ENCODE assay signal across 33 cellular contexts in the genomic region with DNA sequence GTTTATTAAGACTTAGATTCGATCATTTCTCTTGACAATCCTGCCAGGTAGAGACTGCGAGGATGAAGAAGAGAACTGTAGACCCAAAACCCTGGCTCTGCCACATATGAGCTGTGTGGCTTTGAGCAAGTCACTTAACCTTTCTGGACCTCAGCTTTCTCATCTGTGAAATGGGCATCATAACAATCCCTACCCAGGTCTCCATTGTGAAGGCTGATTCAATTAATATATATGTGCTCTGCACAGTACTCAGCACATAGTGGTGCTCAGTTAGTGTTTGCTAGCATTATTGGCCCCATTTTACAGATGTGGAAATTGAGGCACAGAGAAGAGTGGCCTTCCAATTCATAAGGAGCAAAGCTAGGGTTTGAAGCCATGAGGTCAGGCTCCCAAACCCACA. TPM values are rescaled to one million over a fixed set of nuclear protein-coding genes. Genes with fewer than 3 reads are reported as not detected.
"Had no signal": no experiment of that assay in that cellular context is flagged by ENCODE, and none has a peak within 500 bp of the region (broad histone marks: within the 10 kb centered on the region; RNA-seq: fewer than 3 reads in every experiment).

No MANE protein-coding gene starts in this region.

- H3K36me3 Mint-ChIP-seq: activated naive CD8-positive, alpha-beta T cell had no signal

- H3K36me3 ChIP-seq: brain microvascular endothelial cell, esophagus muscularis mucosa, gastrocnemius medialis, heart left ventricle had no signal

- ATAC-seq: activated T-cell treated with anti-CD3 and anti-CD28 coated beads, Interleukin-2, amount 50 U/mL, for 72 hours; effector memory CD8-positive, alpha-beta T cell; foreskin keratinocyte; gastrocnemius medialis; heart left ventricle had no signal

- H3K4me3 ChIP-seq: coronary artery, dorsolateral prefrontal cortex, esophagus muscularis mucosa, gastrocnemius medialis, heart left ventricle had no signal

- H3K9me3 Mint-ChIP-seq: activated CD4-positive, alpha-beta memory T cell treated with anti-CD3 and anti-CD28 coated beads, Interleukin-2, amount 10 ng/mL, durations not matched to agents 7 days and 5 days; activated CD4-positive, alpha-beta T cell treated with anti-CD3 and anti-CD28 coated beads, Interleukin-2, amount 10 ng/mL, durations not matched to agents 7 days and 5 days; activated T-cell treated with anti-CD3 and anti-CD28 coated beads, Interleukin-2, amount 50 U/mL, for 24 hours; activated T-cell treated with anti-CD3 and anti-CD28 coated beads, Interleukin-2, amount 50 U/mL, for 72 hours; central memory CD8-positive, alpha-beta T cell; dendritic cell treated with granulocyte-macrophage colony-stimulating factor and Interleukin-4, amounts not matched to agents 40 ng/mL and 50 ng/mL, for 4 days; effector memory CD8-positive, alpha-beta T cell had no signal

- H3K4me1 ChIP-seq: esophagus muscularis mucosa, foreskin keratinocyte, gastrocnemius medialis, heart left ventricle had no signal

- H3K4me3 Mint-ChIP-seq: activated CD4-positive, alpha-beta memory T cell treated with anti-CD3 and anti-CD28 coated beads, Interleukin-2, amount 10 ng/mL, durations not matched to agents 7 days and 5 days; activated CD4-positive, alpha-beta T cell treated with anti-CD3 and anti-CD28 coated beads, Interleukin-2, amount 10 ng/mL, durations not matched to agents 7 days and 5 days; activated naive CD8-positive, alpha-beta T cell; activated T-cell treated with anti-CD3 and anti-CD28 coated beads, Interleukin-2, amount 50 U/mL, for 24 hours; activated T-cell treated with anti-CD3 and anti-CD28 coated beads, Interleukin-2, amount 50 U/mL, for 72 hours; central memory CD8-positive, alpha-beta T cell; dendritic cell treated with granulocyte-macrophage colony-stimulating factor and Interleukin-4, amounts not matched to agents 40 ng/mL and 50 ng/mL, for 4 days; effector memory CD8-positive, alpha-beta T cell had no signal

- H3K9me3 ChIP-seq: esophagus muscularis mucosa, gastrocnemius medialis, heart left ventricle had no signal

- FAIRE-seq: astrocyte, bronchial epithelial cell had no signal

- H3K4me1 Mint-ChIP-seq: activated CD4-positive, alpha-beta memory T cell treated with anti-CD3 and anti-CD28 coated beads, Interleukin-2, amount 10 ng/mL, durations not matched to agents 7 days and 5 days; activated CD4-positive, alpha-beta T cell treated with anti-CD3 and anti-CD28 coated beads, Interleukin-2, amount 10 ng/mL, durations not matched to agents 7 days and 5 days; central memory CD8-positive, alpha-beta T cell had no signal

- DNase-seq: activated CD4-positive, alpha-beta memory T cell treated with anti-CD3 and anti-CD28 coated beads, Interleukin-2, amount 10 ng/mL, durations not matched to agents 7 days and 5 days; activated CD4-positive, alpha-beta T cell treated with anti-CD3 and anti-CD28 coated beads for 1 hour; activated CD4-positive, alpha-beta T cell treated with anti-CD3 and anti-CD28 coated beads for 4 hours; activated CD4-positive, alpha-beta T cell treated with anti-CD3 and anti-CD28 coated beads, Interleukin-2, amount 10 ng/mL, durations not matched to agents 7 days and 5 days; activated CD4-positive, alpha-beta T cell treated with anti-CD3 and anti-CD28 coated beads, Interleukin-2, amount 50 U/mL, for 4 hours; activated CD8-positive, alpha-beta memory T cell treated with anti-CD3 and anti-CD28 coated beads, Interleukin-2, amount 50 U/mL, for 48 hours; activated gamma-delta T cell; activated naive CD4-positive, alpha-beta T cell; activated naive CD4-positive, alpha-beta T cell treated with anti-CD3 and anti-CD28 coated beads, Interleukin-2, amount 50 U/mL, for 16 hours; activated T-cell treated with anti-CD3 and anti-CD28 coated beads for 4 hours; activated T-cell treated with anti-CD3 and anti-CD28 coated beads, Interleukin-2, amount 50 U/mL, for 24 hours; activated T-cell treated with anti-CD3 and anti-CD28 coated beads, Interleukin-2, amount 50 U/mL, for 72 hours; amniotic stem cell; anterior cingulate cortex; brain microvascular endothelial cell; dorsolateral prefrontal cortex; effector CD4-positive, alpha-beta T cell; effector memory CD8-positive, alpha-beta T cell; erythroblast; foreskin keratinocyte; gastrocnemius medialis; glutamatergic neuron; heart left ventricle; T-helper 2 cell had no signal

- H3K27ac ChIP-seq: brain microvascular endothelial cell, coronary artery, dorsolateral prefrontal cortex, esophagus muscularis mucosa, foreskin keratinocyte, gastrocnemius medialis, heart left ventricle had no signal

- H3K27ac Mint-ChIP-seq: activated CD4-positive, alpha-beta memory T cell treated with anti-CD3 and anti-CD28 coated beads, Interleukin-2, amount 10 ng/mL, durations not matched to agents 7 days and 5 days; activated CD4-positive, alpha-beta T cell treated with anti-CD3 and anti-CD28 coated beads, Interleukin-2, amount 10 ng/mL, durations not matched to agents 7 days and 5 days; activated naive CD8-positive, alpha-beta T cell; activated T-cell treated with anti-CD3 and anti-CD28 coated beads, Interleukin-2, amount 50 U/mL, for 24 hours; activated T-cell treated with anti-CD3 and anti-CD28 coated beads, Interleukin-2, amount 50 U/mL, for 72 hours; dendritic cell treated with granulocyte-macrophage colony-stimulating factor and Interleukin-4, amounts not matched to agents 40 ng/mL and 50 ng/mL, for 4 days; effector memory CD8-positive, alpha-beta T cell had no signal

RNA-seq across cellular contexts. Expression of a gene that starts 7.9 kb away (rescaled TPM):
- total RNA-seq: activated CD4-positive, alpha-beta memory T cell treated with anti-CD3 and anti-CD28 coated beads, Interleukin-2, amount 10 ng/mL, durations not matched to agents 7 days and 5 days; activated T-cell treated with anti-CD3 and anti-CD28 coated beads, Interleukin-2, amount 50 U/mL, for 72 hours; bronchial epithelial cell; cardiac septum; esophagus muscularis mucosa; foreskin keratinocyte; gastrocnemius medialis; heart left ventricle; T-helper 1 cell treated with Interleukin-12 subunit alpha and Interleukin-12 subunit beta and Interleukin-4 antibody, amounts not matched to agents 30 ng/mL and 1 ng/mL, for 36 hours had no signal
- polyA plus RNA-seq: foreskin keratinocyte, heart left ventricle had no signal

RNA-seq across cellular contexts. Expression of a gene that starts 34.4 kb away (rescaled TPM):
- total RNA-seq: activated CD4-positive, alpha-beta memory T cell treated with anti-CD3 and anti-CD28 coated beads, Interleukin-2, amount 10 ng/mL, durations not matched to agents 7 days and 5 days; activated CD4-positive, alpha-beta T cell treated with anti-CD3 and anti-CD28 coated beads, Interleukin-2, amount 10 ng/mL, durations not matched to agents 7 days and 5 days; activated T-cell treated with anti-CD3 and anti-CD28 coated beads, Interleukin-2, amount 50 U/mL, for 72 hours; bronchial epithelial cell; foreskin keratinocyte; T-helper 1 cell treated with Interleukin-12 subunit alpha and Interleukin-12 subunit beta and Interleukin-4 antibody, amounts not matched to agents 30 ng/mL and 1 ng/mL, for 36 hours had no signal
- polyA plus RNA-seq: foreskin keratinocyte had no signal
